In the genomic region with DNA sequence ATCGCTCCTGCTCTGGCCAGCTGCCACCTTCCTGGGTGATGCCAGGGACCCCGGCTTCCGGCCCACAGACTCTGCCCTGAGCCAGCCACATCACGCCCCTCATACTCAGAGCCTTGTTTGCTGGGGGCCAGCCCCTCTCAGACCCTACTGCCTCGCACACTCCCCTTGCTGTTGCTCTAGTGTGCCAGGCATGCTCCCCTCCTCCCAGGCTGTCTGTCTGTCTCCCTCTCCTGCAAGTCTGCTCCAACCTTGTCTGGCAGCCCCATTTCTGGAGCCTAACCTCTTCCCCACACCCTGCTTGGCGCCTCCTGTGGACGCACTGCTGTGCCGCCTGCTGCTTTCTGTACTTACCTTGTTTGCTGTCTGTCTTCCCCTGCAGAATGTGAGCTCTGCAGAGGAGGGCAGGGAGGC, we compare ENCODE assay signal across 18 cellular contexts.
DNase-seq lines count a peak whose midpoint lies in the region; ATAC-seq and TF ChIP-seq lines count a peak whose summit lies in the region.
"Had no signal": no experiment of that assay in that cellular context is flagged by ENCODE, and none has a peak within 500 bp of the region (broad histone marks: within the 10 kb centered on the region; RNA-seq: fewer than 3 reads in every experiment).

No MANE protein-coding gene starts in this region.

- peaks cover 15% of the 10 kb centered on the region for H3K4me1 Mint-ChIP-seq in Caco-2 (ENCODE audit: low read depth, unreplicated experiment)

- POLR2A ChIA-PET in Caco-2 (lab: Charles Lee) (no interaction called here), A673 (lab: Charles Lee; ENCODE audit: low non-redundant PET) (no interaction called here)

- no peak overlapping the region for H3K4me3 Mint-ChIP-seq in Caco-2 (ENCODE audit: unreplicated experiment)
- H3K4me3 Mint-ChIP-seq: CD4-positive, alpha-beta T cell had no signal

- no peaks in the 10 kb centered on the region for H3K9me3 ChIP-seq in Caco-2
- H3K9me3 ChIP-seq in A673 (ENCODE audit: low read depth, low read length, poor library complexity, severe bottlenecking), result no peaks in the 10 kb centered on the region
- H3K9me3 ChIP-seq: SJCRH30 had no signal

- H3K27me3 Mint-ChIP-seq in Caco-2 (ENCODE audit: insufficient read depth, unreplicated experiment), result peaks cover 5% of the 10 kb centered on the region
- H3K27me3 Mint-ChIP-seq: CD4-positive, alpha-beta T cell had no signal

- H3K36me3 Mint-ChIP-seq in Caco-2 (ENCODE audit: insufficient read depth, unreplicated experiment), result peaks cover 6% of the 10 kb centered on the region

- no peaks in the 10 kb centered on the region for H3K36me3 ChIP-seq in Caco-2 (ENCODE audit: control insufficient read depth, insufficient read depth, low read length)
- no peaks in the 10 kb centered on the region for H3K36me3 ChIP-seq in A673 (ENCODE audit: insufficient read depth, low read length, poor library complexity, severe bottlenecking)
- H3K36me3 ChIP-seq: SJCRH30 had no signal

- TF ChIP-seq CTCF in Caco-2 (IDR thresholded peaks at IDR 0.05; ENCODE audit: insufficient read depth in 1 of 2, low read depth in 1 of 2, low read length in 1 of 2, severe bottlenecking in 1 of 2, unreplicated experiment in 1 of 2) (no peak), foreskin keratinocyte (conservative IDR thresholded peaks at IDR 0.05) (peak; percentile 3), A673 (conservative IDR thresholded peaks at IDR 0.05; ENCODE audit: low read depth, low read length) (no peak)

- H3K9me3 Mint-ChIP-seq in Caco-2 (ENCODE audit: unreplicated experiment), result no peaks in the 10 kb centered on the region
- H3K9me3 Mint-ChIP-seq: CD4-positive, alpha-beta T cell had no signal

- ATAC-seq in foreskin keratinocyte (no peak), sciatic nerve (no peak), GM18873 (IDR thresholded peaks at IDR 0.05; ENCODE audit: low FRiP score, unreplicated experiment) (no peak)

- intact Hi-C loops in Caco-2 (cut with micrococcal nuclease; ENCODE audit: unreplicated experiment) (no loop called here), sciatic nerve (cut with DNase I) (no loop called here), A673 (cut with micrococcal nuclease; ENCODE audit: unreplicated experiment) (no loop called here)

- peaks cover 13% of the 10 kb centered on the region for H3K4me1 ChIP-seq in Caco-2
- peaks cover 30% of the 10 kb centered on the region for H3K4me1 ChIP-seq in foreskin keratinocyte
- H3K4me1 ChIP-seq in A673 (ENCODE audit: insufficient read depth, low read length, poor library complexity, severe bottlenecking), result peaks cover 8% of the 10 kb centered on the region

- H3K27ac ChIP-seq in foreskin keratinocyte (no peak overlapping the region), A673 (ENCODE audit: low read depth, low read length, poor library complexity, severe bottlenecking) (no peak overlapping the region)
- H3K27ac ChIP-seq: KMS-11, SJCRH30 had no signal

- H3K27me3 ChIP-seq in Caco-2 (replicated peaks; ENCODE audit: control insufficient read depth, insufficient read depth, low read length) (no peaks in the 10 kb centered on the region), foreskin keratinocyte (no peaks in the 10 kb centered on the region), A673 (replicated peaks; ENCODE audit: insufficient read depth, low read depth, low read length, poor library complexity) (no peaks in the 10 kb centered on the region)
- H3K27me3 ChIP-seq: SJCRH30 had no signal

- H3K4me3 ChIP-seq in Caco-2 (ENCODE audit: low read depth, low read length) (no peak overlapping the region), A673 (ENCODE audit: low read depth, low read length, poor library complexity, severe bottlenecking) (no peak overlapping the region)
- H3K4me3 ChIP-seq: SJCRH30 had no signal

- CTCF ChIA-PET in Caco-2 (lab: Charles Lee), result no interaction called here
- CTCF ChIA-PET in A673 (lab: Charles Lee), result no interaction called here

- peak overlapping the region; percentile 58 for H3K27ac Mint-ChIP-seq in Caco-2 (ENCODE audit: unreplicated experiment)
- H3K27ac Mint-ChIP-seq: CD4-positive, alpha-beta T cell had no signal

- BruUV-seq in Caco-2 (replicated peaks; lab: Mats Ljungman, UMichigan) (no TSS peak), A673 (replicated peaks; lab: Mats Ljungman, UMichigan) (no TSS peak)

- DNase-seq in Caco-2, result no peak
- DNase-seq in NCI-H69 (lab: John Stamatoyannopoulos, UW), result peak; percentile 91
- DNase-seq in foreskin keratinocyte, result no peak
- peak; percentile 42 for DNase-seq in sciatic nerve (ENCODE audit: low spot score)
- DNase-seq in A673 (ENCODE audit: low spot score), result no peak
- DNase-seq in SW480 (ENCODE audit: low spot score), result no peak
- no peak for DNase-seq in T-helper 9 cell
- DNase-seq: ACHN; AML-193; Calu3; CD4-positive, alpha-beta T cell; NCI-H1092; NCI-H1694; NCI-H226; NCI-H526 treated with DMSO at 0.1 percent for 48 hours; SJCRH30 had no signal

Comparison
In these comparisons a context has a peak if more than half of its experiments do, and no peak if none do; other contexts are left out.
1. DNase-seq: peak in NCI-H69 (single experiment) and sciatic nerve (single experiment); none in Caco-2 (0 of 2), foreskin keratinocyte (0 of 2), A673 (single experiment), SW480 (single experiment) and T-helper 9 cell (single experiment).